2 cellular contexts compared by ENCODE assay signal in the genomic region with DNA sequence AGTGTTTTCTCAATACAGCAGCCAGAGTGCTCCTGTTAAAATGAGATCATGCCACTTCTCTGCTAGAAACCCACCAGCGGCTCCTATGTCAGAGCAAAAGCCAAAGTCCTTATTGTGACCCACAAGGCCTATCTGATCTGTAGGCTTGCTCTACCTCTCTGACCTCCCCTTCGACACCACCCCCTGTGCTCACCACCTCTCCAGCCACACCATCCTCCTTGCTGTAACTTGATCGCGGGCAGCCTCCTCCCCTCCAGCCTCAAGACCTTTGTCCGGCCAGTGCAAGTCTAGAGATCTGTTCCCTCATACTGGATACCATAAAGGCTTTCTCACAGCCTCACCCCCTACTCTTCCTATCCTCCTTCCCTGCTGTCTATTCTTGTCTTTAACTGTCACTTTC.
TF ChIP-seq lines count a peak whose summit lies in the region.

No MANE protein-coding gene starts in this region.

TF ChIP-seq in HEK293, 187 proteins besides CTCF, POLR2A, EP300 and RAD21:
- TF ChIP-seq PRDM1 (tag by site-specific recombination; IDR thresholded peaks at IDR 0.05) (peak; percentile 31; the same call in 1 of the 2 replicates), GLIS2 (tag by site-specific recombination; IDR thresholded peaks at IDR 0.05) (peak; percentile 10; the same call in 1 of the 2 replicates), ZNF266 (tag by site-specific recombination; IDR thresholded peaks at IDR 0.05; ENCODE audit: low read depth) (no peak), ZNF830 (tag by site-specific recombination; IDR thresholded peaks at IDR 0.05; ENCODE audit: low read depth) (no peak)

TF ChIP-seq in H1, 55 proteins besides CTCF, POLR2A, EP300 and RAD21:
- TF ChIP-seq HDAC6 (IDR thresholded peaks at IDR 0.05; ENCODE audit: low read depth, low read length) = no peak
- TF ChIP-seq SIN3A (conservative IDR thresholded peaks at IDR 0.05 in 1 of 2, IDR thresholded peaks at IDR 0.05 in 1 of 2; ENCODE audit: low read depth in 1 of 2, low read length in 2 of 2) = no peak
- no peak for TF ChIP-seq BCL11A (IDR thresholded peaks at IDR 0.05; ENCODE audit: low read depth in 2 of 2, low read length in 2 of 2)
- no peak for TF ChIP-seq YY1 (IDR thresholded peaks at IDR 0.05; ENCODE audit: low read depth, low read length)
- no peak for TF ChIP-seq GABPA (IDR thresholded peaks at IDR 0.05; ENCODE audit: borderline replicate concordance, insufficient read depth, low read length)
- no peak for TF ChIP-seq CTBP2 (IDR thresholded peaks at IDR 0.05; ENCODE audit: borderline replicate concordance, insufficient read depth, insufficient read length, low read length)
- TF ChIP-seq SIRT6 (IDR thresholded peaks at IDR 0.05; ENCODE audit: low read length) = no peak
- no peak for TF ChIP-seq USF2 (IDR thresholded peaks at IDR 0.05; ENCODE audit: low read length)
